ENCODE assay signal across 22 cellular contexts in the genomic region with DNA sequence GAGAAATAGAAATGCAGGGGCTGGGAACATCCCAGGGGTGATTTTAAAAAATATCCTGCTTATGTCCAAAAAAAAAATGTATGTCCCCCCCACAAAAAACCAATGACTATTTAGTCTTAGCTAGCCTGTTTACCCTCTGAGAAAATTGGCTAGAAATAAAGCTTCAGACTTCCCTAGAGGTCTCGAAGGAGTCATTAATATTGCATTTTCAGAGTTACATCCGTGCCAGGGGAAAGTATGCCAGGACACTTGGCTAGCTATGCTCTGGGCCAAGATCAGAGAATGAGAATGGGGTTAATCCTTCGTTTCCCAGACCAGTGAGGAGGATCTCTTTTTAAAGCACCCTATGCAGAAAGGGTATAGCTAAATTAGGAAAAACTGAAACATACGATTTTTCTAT.
"Had no signal": no experiment of that assay in that cellular context is flagged by ENCODE, and none has a peak within 500 bp of the region (broad histone marks: within the 10 kb centered on the region; RNA-seq: fewer than 3 reads in every experiment).

No MANE protein-coding gene starts in this region.

- H3K9me3 Mint-ChIP-seq: dendritic cell treated with granulocyte-macrophage colony-stimulating factor and Interleukin-4, amounts not matched to agents 40 ng/mL and 50 ng/mL, for 4 days; effector memory CD8-positive, alpha-beta T cell; stimulated activated memory B cell treated with anti-CD40 and anti-IgM and Interleukin-4, amounts not matched to agents 10 μg/mL and 1 μg/mL and 100 μg/mL, for 72 hours; stimulated activated naive CD8-positive, alpha-beta T cell treated with anti-CD3 and anti-CD28 coated beads, Interleukin-15, amount 100 ng/mL, for 72 hours had no signal

- H3K27me3 Mint-ChIP-seq: dendritic cell treated with granulocyte-macrophage colony-stimulating factor and Interleukin-4, amounts not matched to agents 40 ng/mL and 50 ng/mL, for 4 days; effector memory CD8-positive, alpha-beta T cell; stimulated activated memory B cell treated with anti-CD40 and anti-IgM and Interleukin-4, amounts not matched to agents 10 μg/mL and 1 μg/mL and 100 μg/mL, for 72 hours; stimulated activated naive CD8-positive, alpha-beta T cell treated with anti-CD3 and anti-CD28 coated beads, Interleukin-15, amount 100 ng/mL, for 72 hours had no signal

- H3K27ac Mint-ChIP-seq: dendritic cell treated with granulocyte-macrophage colony-stimulating factor and Interleukin-4, amounts not matched to agents 40 ng/mL and 50 ng/mL, for 4 days; effector memory CD8-positive, alpha-beta T cell; immature natural killer cell; stimulated activated memory B cell treated with anti-CD40 and anti-IgM and Interleukin-4, amounts not matched to agents 10 μg/mL and 1 μg/mL and 100 μg/mL, for 72 hours; stimulated activated naive CD8-positive, alpha-beta T cell treated with anti-CD3 and anti-CD28 coated beads, Interleukin-15, amount 100 ng/mL, for 72 hours had no signal

- H3K27ac ChIP-seq: epithelial cell of prostate, esophagus muscularis mucosa, gastroesophageal sphincter, neutrophil, psoas muscle, testis, tibial nerve had no signal

- H3K4me2 ChIP-seq: smooth muscle cell had no signal

- H3K4me1 ChIP-seq: psoas muscle had no signal

- H3K36me3 Mint-ChIP-seq: immature natural killer cell; stimulated activated memory B cell treated with anti-CD40 and anti-IgM and Interleukin-4, amounts not matched to agents 10 μg/mL and 1 μg/mL and 100 μg/mL, for 72 hours had no signal

- H3K4me3 ChIP-seq: esophagus muscularis mucosa, gastroesophageal sphincter, lung, psoas muscle, smooth muscle cell, testis, tibial nerve had no signal

- ATAC-seq: effector memory CD8-positive, alpha-beta T cell; gastroesophageal sphincter; left colon; left ventricle myocardium superior; psoas muscle; stimulated activated memory B cell treated with anti-CD40 and anti-IgM and Interleukin-4, amounts not matched to agents 10 μg/mL and 1 μg/mL and 100 μg/mL, for 72 hours; stimulated activated naive CD8-positive, alpha-beta T cell treated with anti-CD3 and anti-CD28 coated beads, Interleukin-15, amount 100 ng/mL, for 72 hours had no signal

- H3K9me3 ChIP-seq: esophagus muscularis mucosa, gastroesophageal sphincter, neutrophil, psoas muscle, testis, tibial nerve had no signal

- H3K4me3 Mint-ChIP-seq: dendritic cell treated with granulocyte-macrophage colony-stimulating factor and Interleukin-4, amounts not matched to agents 40 ng/mL and 50 ng/mL, for 4 days; effector memory CD8-positive, alpha-beta T cell; immature natural killer cell; stimulated activated memory B cell treated with anti-CD40 and anti-IgM and Interleukin-4, amounts not matched to agents 10 μg/mL and 1 μg/mL and 100 μg/mL, for 72 hours; stimulated activated naive CD8-positive, alpha-beta T cell treated with anti-CD3 and anti-CD28 coated beads, Interleukin-15, amount 100 ng/mL, for 72 hours had no signal

- H3K4me1 Mint-ChIP-seq: immature natural killer cell; stimulated activated memory B cell treated with anti-CD40 and anti-IgM and Interleukin-4, amounts not matched to agents 10 μg/mL and 1 μg/mL and 100 μg/mL, for 72 hours; stimulated activated naive CD8-positive, alpha-beta T cell treated with anti-CD3 and anti-CD28 coated beads, Interleukin-15, amount 100 ng/mL, for 72 hours had no signal

- DNase-seq: cerebellar nuclear complex; effector memory CD8-positive, alpha-beta T cell; foreskin fibroblast; glutamatergic neuron; immature natural killer cell; left colon; left ventricle myocardium superior; mesenchymal stem cell; midbrain; psoas muscle; stimulated activated CD4-positive, alpha-beta T cell treated with anti-CD3 and anti-CD28 coated beads, Interleukin-4, amount 100 ng/mL, for 1 hour; stimulated activated naive CD8-positive, alpha-beta T cell treated with anti-CD3 and anti-CD28 coated beads, Interleukin-15, amount 100 ng/mL, for 72 hours; testis had no signal

- H3K36me3 ChIP-seq: esophagus muscularis mucosa, gastroesophageal sphincter, neutrophil, tibial nerve had no signal
